In the genomic region with DNA sequence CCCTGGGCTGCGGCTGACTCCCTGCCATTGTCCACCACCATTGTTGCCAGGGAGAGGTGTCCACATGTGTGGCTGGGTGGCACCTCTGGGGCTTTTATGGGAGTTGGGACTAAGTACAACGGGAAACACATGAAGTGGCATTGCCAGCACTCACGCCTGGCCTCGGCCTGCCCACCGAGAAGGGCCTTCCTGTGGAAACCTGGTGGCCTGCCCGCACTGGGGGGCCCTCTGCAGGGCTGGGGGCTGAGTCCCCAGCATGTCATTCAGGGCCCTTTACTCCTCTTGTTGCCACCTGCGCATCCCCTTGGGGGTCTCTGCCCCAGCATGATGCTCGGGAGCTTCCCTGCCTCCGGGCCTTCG, we compare ENCODE assay signal across 2 cellular contexts.
A peak's percentile ranks its signal among the peaks of the same experiment; 100 is the strongest.
TF ChIP-seq lines count a peak whose summit lies in the region.

No MANE protein-coding gene starts in this region.

TF ChIP-seq in GM12878, 131 proteins besides CTCF, POLR2A, EP300 and RAD21:
- TF ChIP-seq FOXM1 (IDR thresholded peaks at IDR 0.05; ENCODE audit: low read depth, low read length) (no peak), IRF4 (IDR thresholded peaks at IDR 0.05; ENCODE audit: low read depth, low read length) (no peak; the same call in 1 of the 2 replicates), MXI1 (IDR thresholded peaks at IDR 0.05; ENCODE audit: low read depth, low read length) (no peak), POU2F2 (IDR thresholded peaks at IDR 0.05; ENCODE audit: borderline replicate concordance, low read depth, low read length) (0 out of 3 replicates have a peak, but pooled peaks have one; percentile 37), DPF2 (IDR thresholded peaks at IDR 0.05) (peak; percentile 9; the same call in 1 of the 2 replicates), PAX5 (IDR thresholded peaks at IDR 0.05; ENCODE audit: borderline replicate concordance, low read depth, low read length) (no peak), ESRRA (IDR thresholded peaks at IDR 0.05; ENCODE audit: low read length) (no peak), SUZ12 (IDR thresholded peaks at IDR 0.05; ENCODE audit: unreplicated experiment) (no peak), GABPA (IDR thresholded peaks at IDR 0.05; ENCODE audit: low read depth) (no peak), BACH1 (IDR thresholded peaks at IDR 0.05; ENCODE audit: borderline replicate concordance) (no peak), MEF2A (IDR thresholded peaks at IDR 0.05; ENCODE audit: insufficient read depth, low read depth, low read length) (no peak), CBFB (IDR thresholded peaks at IDR 0.05; ENCODE audit: low read depth) (no peak), GATAD2B (conservative IDR thresholded peaks at IDR 0.05; ENCODE audit: low read depth) (no peak; the same call in none of the 2 replicates), REST (IDR thresholded peaks at IDR 0.05; ENCODE audit: low read depth, low read length) (no peak), LARP7 (IDR thresholded peaks at IDR 0.05) (peak; percentile 22; the same call in 1 of the 2 replicates)

TF ChIP-seq in GM12891, 5 proteins besides CTCF, POLR2A, EP300 and RAD21:
- TF ChIP-seq SPI1 (IDR thresholded peaks at IDR 0.05; ENCODE audit: low read depth, low read length) = no peak
- no peak for TF ChIP-seq PAX5 (IDR thresholded peaks at IDR 0.05; ENCODE audit: insufficient read depth, low read length, severe bottlenecking)
- no peak for TF ChIP-seq POU2F2 (IDR thresholded peaks at IDR 0.05; ENCODE audit: low read depth, low read length)
- TF ChIP-seq TAF1 (IDR thresholded peaks at IDR 0.05; ENCODE audit: low read depth, low read length) = no peak
- no peak for TF ChIP-seq POLR2AphosphoS5 (IDR thresholded peaks at IDR 0.05; ENCODE audit: low read depth, low read length)
